Comparison of ENCODE assay signal across 18 cellular contexts in the genomic region with DNA sequence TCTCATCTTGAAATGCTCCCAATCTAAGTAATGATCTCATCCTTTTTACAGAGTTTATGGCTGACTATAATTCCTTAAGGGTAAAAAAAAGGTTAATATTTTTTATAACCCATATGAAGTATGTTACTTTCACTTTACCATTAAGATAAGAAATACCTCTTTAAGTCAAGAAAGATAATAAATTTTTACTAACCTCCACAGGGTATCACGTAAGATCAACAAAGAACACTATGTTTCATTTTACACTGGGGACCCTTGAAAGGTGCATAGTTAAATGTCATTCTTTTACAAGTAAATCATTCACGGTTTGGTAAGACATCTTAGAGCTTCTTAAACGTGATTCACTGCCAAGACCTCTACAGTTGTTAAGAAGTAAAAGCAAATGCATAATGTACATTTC.
"Had no signal": no experiment of that assay in that cellular context is flagged by ENCODE, and none has a peak within 500 bp of the region (broad histone marks: within the 10 kb centered on the region; RNA-seq: fewer than 3 reads in every experiment).

No MANE protein-coding gene starts in this region.

- H3K36me3 Mint-ChIP-seq: activated CD4-positive, alpha-beta memory T cell treated with anti-CD3 and anti-CD28 coated beads for 36 hours; activated naive CD8-positive, alpha-beta T cell treated with anti-CD3 and anti-CD28 coated beads, Interleukin-2, amount 10 ng/mL, durations not matched to agents 7 days and 5 days; natural killer cell had no signal

- H3K27me3 ChIP-seq: colonic mucosa, upper lobe of right lung had no signal

- H3K4me1 Mint-ChIP-seq: activated naive CD8-positive, alpha-beta T cell treated with anti-CD3 and anti-CD28 coated beads, Interleukin-2, amount 10 ng/mL, durations not matched to agents 7 days and 5 days; natural killer cell had no signal

- H3K36me3 ChIP-seq: colonic mucosa, upper lobe of right lung had no signal

- H3K9me3 ChIP-seq: colonic mucosa, upper lobe of right lung had no signal

- H3K4me3 ChIP-seq: colonic mucosa, upper lobe of right lung had no signal

- ATAC-seq: activated T-cell treated with anti-CD3 and anti-CD28 coated beads, Interleukin-2, amount 50 U/mL, for 72 hours; left lobe of liver; natural killer cell; upper lobe of right lung had no signal

- H3K27ac Mint-ChIP-seq: activated CD4-positive, alpha-beta memory T cell treated with anti-CD3 and anti-CD28 coated beads for 36 hours; activated naive CD8-positive, alpha-beta T cell treated with anti-CD3 and anti-CD28 coated beads, Interleukin-2, amount 10 ng/mL, durations not matched to agents 7 days and 5 days; activated T-cell treated with anti-CD3 and anti-CD28 coated beads, Interleukin-2, amount 50 U/mL, for 72 hours; natural killer cell; stimulated activated naive CD8-positive, alpha-beta T cell treated with anti-CD3 and anti-CD28 coated beads, Interleukin-15, Interleukin-2, amounts not matched to agents 100 ng/mL and 50 ng/mL, for 24 hours had no signal

- H3K27me3 Mint-ChIP-seq: activated CD4-positive, alpha-beta memory T cell treated with anti-CD3 and anti-CD28 coated beads for 36 hours; activated naive CD8-positive, alpha-beta T cell treated with anti-CD3 and anti-CD28 coated beads, Interleukin-2, amount 10 ng/mL, durations not matched to agents 7 days and 5 days; stimulated activated naive CD8-positive, alpha-beta T cell treated with anti-CD3 and anti-CD28 coated beads, Interleukin-15, Interleukin-2, amounts not matched to agents 100 ng/mL and 50 ng/mL, for 24 hours had no signal

- H3K27ac ChIP-seq: colonic mucosa, upper lobe of right lung, VCaP had no signal

- DNase-seq: activated CD4-positive, alpha-beta memory T cell treated with anti-CD3 and anti-CD28 coated beads for 36 hours; activated gamma-delta T cell treated with Interleukin-2 at 50 U/mL for 16 hours; activated naive CD8-positive, alpha-beta T cell treated with anti-CD3 and anti-CD28 coated beads, Interleukin-2, amount 10 ng/mL, durations not matched to agents 7 days and 5 days; activated T-cell treated with anti-CD3 and anti-CD28 coated beads, Interleukin-2, amount 50 U/mL, for 72 hours; colonic mucosa; effector CD4-positive, alpha-beta T cell; foreskin melanocyte; mammary epithelial cell; natural killer cell; occipital lobe; stimulated activated CD4-positive, alpha-beta T cell treated with anti-CD3 and anti-CD28 coated beads, Interleukin-15, amount 100 ng/mL, for 24 hours; stimulated activated CD4-positive, alpha-beta T cell treated with anti-CD3 and anti-CD28 coated beads, Interleukin-4, amount 100 ng/mL, for 24 hours; upper lobe of right lung had no signal

- H3K4me3 Mint-ChIP-seq: activated CD4-positive, alpha-beta memory T cell treated with anti-CD3 and anti-CD28 coated beads for 36 hours; activated naive CD8-positive, alpha-beta T cell treated with anti-CD3 and anti-CD28 coated beads, Interleukin-2, amount 10 ng/mL, durations not matched to agents 7 days and 5 days; activated T-cell treated with anti-CD3 and anti-CD28 coated beads, Interleukin-2, amount 50 U/mL, for 72 hours; natural killer cell; stimulated activated naive CD8-positive, alpha-beta T cell treated with anti-CD3 and anti-CD28 coated beads, Interleukin-15, Interleukin-2, amounts not matched to agents 100 ng/mL and 50 ng/mL, for 24 hours had no signal

- H3K4me1 ChIP-seq: colonic mucosa, upper lobe of right lung had no signal

- FAIRE-seq: astrocyte, endothelial cell of umbilical vein had no signal
